In the genomic region with DNA sequence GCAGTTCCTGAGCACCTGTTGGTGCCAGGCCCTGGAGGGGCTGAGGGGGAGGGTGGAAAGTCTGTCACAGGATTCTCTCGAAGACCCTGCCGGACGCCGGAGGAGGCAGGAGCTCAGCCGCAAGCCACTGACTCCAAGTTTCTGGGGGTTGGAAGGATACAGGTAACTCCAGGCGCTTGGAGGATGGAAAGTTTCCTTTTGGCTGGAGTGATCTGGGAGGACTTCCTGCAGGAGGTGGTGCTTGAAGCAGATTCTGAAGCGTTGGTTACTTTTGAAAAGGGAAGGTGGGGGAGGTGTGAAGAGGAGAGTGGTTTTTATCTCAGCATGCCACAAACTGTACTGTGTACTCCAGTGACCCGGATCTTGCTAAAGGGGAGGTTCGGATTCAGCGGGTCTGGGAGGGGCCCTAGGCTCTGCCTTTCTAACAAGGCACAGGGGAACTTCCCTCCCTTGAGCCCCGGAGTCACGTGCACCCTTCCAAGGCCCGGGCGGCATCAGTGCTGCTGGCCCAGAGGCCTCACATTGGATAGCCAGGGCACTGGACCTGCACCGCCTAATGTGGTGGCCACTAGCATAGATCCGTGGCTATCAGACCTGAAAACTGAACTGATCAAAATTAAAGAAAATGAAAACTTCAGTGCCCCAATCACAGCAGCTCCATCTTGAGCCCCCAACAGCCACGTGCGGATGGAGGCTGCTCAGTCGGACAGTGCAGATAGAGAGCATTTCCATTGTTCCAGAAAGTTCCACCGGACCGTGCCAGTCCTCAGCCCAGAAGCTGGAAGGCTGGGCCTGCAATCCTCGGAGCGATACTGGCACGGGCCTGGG, we compare ENCODE assay signal across 1 cellular context.
TF ChIP-seq lines count a peak whose summit lies in the region.

No MANE protein-coding gene starts in this region.

TF ChIP-seq in K562, 482 proteins besides CTCF, POLR2A, EP300 and RAD21 (continued from another document and continues in another):
- TF ChIP-seq, protein P1, sequence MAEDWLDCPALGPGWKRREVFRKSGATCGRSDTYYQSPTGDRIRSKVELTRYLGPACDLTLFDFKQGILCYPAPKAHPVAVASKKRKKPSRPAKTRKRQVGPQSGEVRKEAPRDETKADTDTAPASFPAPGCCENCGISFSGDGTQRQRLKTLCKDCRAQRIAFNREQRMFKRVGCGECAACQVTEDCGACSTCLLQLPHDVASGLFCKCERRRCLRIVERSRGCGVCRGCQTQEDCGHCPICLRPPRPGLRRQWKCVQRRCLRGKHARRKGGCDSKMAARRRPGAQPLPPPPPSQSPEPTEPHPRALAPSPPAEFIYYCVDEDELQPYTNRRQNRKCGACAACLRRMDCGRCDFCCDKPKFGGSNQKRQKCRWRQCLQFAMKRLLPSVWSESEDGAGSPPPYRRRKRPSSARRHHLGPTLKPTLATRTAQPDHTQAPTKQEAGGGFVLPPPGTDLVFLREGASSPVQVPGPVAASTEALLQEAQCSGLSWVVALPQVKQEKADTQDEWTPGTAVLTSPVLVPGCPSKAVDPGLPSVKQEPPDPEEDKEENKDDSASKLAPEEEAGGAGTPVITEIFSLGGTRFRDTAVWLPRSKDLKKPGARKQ (CRISPR knock-in tag; IDR thresholded peaks at IDR 0.05), result no peak
- TF ChIP-seq ZFPM2 (CRISPR knock-in tag; IDR thresholded peaks at IDR 0.05) (no peak), RFX7 (CRISPR knock-in tag; IDR thresholded peaks at IDR 0.05) (no peak), BRCA1 (IDR thresholded peaks at IDR 0.05) (no peak), BRCA1 (CRISPR knock-in tag; IDR thresholded peaks at IDR 0.05) (no peak), PPARD (CRISPR knock-in tag; IDR thresholded peaks at IDR 0.05) (no peak), SP1 (CRISPR knock-in tag; IDR thresholded peaks at IDR 0.05) (peak; percentile 74), MAFG (tag; conservative IDR thresholded peaks at IDR 0.05) (no peak), JUN (IDR thresholded peaks at IDR 0.05; ENCODE audit: borderline replicate concordance, low read depth, low read length) (no peak), JUN (CRISPR knock-in tag; IDR thresholded peaks at IDR 0.05; ENCODE audit: borderline replicate concordance) (no peak), U2AF2 (optimal IDR thresholded peaks at IDR 0.05; ENCODE audit: low read depth, low read length) (no peak), MAFF (IDR thresholded peaks at IDR 0.05; ENCODE audit: low read length) (no peak), HOXB6 (CRISPR knock-in tag; IDR thresholded peaks at IDR 0.05; ENCODE audit: borderline replicate concordance) (no peak), DIDO1 (tag; IDR thresholded peaks at IDR 0.05; ENCODE audit: low read depth) (no peak), ZNF785 (CRISPR knock-in tag; IDR thresholded peaks at IDR 0.05) (peak; percentile 53; the same call in 1 of the 2 replicates), GABPA (tag; conservative IDR thresholded peaks at IDR 0.05; ENCODE audit: low read depth) (0 out of 2 replicates have a peak, but pooled peaks have one; percentile 39), KAT7 (CRISPR knock-in tag; IDR thresholded peaks at IDR 0.05; ENCODE audit: borderline replicate concordance) (peak; percentile 82), BRF1 (IDR thresholded peaks at IDR 0.05; ENCODE audit: borderline replicate concordance, extremely low read depth, insufficient read length) (no peak), SMAD3 (CRISPR knock-in tag; conservative IDR thresholded peaks at IDR 0.05) (peak; percentile 16; the same call in 1 of the 2 replicates), EZH2 (IDR thresholded peaks at IDR 0.05; ENCODE audit: borderline replicate concordance, low read depth, low read length) (no peak), RB1 (IDR thresholded peaks at IDR 0.05; ENCODE audit: low read depth) (no peak), ARID1B (IDR thresholded peaks at IDR 0.05) (no peak), POLR3A (IDR thresholded peaks at IDR 0.05; ENCODE audit: borderline replicate concordance, extremely low read depth, insufficient read depth, insufficient read length) (no peak)
- TF ChIP-seq, protein P2, sequence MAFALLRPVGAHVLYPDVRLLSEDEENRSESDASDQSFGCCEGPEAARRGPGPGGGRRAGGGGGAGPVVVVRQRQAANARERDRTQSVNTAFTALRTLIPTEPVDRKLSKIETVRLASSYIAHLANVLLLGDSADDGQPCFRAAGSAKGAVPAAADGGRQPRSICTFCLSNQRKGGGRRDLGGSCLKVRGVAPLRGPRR (CRISPR knock-in tag; IDR thresholded peaks at IDR 0.05), result peak; percentile 64; the same call in 1 of the 2 replicates
- TF ChIP-seq, protein P3, sequence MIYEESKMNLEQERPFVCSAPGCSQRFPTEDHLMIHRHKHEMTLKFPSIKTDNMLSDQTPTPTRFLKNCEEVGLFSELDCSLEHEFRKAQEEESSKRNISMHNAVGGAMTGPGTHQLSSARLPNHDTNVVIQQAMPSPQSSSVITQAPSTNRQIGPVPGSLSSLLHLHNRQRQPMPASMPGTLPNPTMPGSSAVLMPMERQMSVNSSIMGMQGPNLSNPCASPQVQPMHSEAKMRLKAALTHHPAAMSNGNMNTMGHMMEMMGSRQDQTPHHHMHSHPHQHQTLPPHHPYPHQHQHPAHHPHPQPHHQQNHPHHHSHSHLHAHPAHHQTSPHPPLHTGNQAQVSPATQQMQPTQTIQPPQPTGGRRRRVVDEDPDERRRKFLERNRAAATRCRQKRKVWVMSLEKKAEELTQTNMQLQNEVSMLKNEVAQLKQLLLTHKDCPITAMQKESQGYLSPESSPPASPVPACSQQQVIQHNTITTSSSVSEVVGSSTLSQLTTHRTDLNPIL (CRISPR knock-in tag; IDR thresholded peaks at IDR 0.05), result no peak
- TF ChIP-seq, protein P4, sequence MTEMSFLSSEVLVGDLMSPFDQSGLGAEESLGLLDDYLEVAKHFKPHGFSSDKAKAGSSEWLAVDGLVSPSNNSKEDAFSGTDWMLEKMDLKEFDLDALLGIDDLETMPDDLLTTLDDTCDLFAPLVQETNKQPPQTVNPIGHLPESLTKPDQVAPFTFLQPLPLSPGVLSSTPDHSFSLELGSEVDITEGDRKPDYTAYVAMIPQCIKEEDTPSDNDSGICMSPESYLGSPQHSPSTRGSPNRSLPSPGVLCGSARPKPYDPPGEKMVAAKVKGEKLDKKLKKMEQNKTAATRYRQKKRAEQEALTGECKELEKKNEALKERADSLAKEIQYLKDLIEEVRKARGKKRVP (CRISPR knock-in tag; IDR thresholded peaks at IDR 0.05), result 0 out of 2 replicates have a peak, but pooled peaks have one; percentile 14
- TF ChIP-seq, protein P5, sequence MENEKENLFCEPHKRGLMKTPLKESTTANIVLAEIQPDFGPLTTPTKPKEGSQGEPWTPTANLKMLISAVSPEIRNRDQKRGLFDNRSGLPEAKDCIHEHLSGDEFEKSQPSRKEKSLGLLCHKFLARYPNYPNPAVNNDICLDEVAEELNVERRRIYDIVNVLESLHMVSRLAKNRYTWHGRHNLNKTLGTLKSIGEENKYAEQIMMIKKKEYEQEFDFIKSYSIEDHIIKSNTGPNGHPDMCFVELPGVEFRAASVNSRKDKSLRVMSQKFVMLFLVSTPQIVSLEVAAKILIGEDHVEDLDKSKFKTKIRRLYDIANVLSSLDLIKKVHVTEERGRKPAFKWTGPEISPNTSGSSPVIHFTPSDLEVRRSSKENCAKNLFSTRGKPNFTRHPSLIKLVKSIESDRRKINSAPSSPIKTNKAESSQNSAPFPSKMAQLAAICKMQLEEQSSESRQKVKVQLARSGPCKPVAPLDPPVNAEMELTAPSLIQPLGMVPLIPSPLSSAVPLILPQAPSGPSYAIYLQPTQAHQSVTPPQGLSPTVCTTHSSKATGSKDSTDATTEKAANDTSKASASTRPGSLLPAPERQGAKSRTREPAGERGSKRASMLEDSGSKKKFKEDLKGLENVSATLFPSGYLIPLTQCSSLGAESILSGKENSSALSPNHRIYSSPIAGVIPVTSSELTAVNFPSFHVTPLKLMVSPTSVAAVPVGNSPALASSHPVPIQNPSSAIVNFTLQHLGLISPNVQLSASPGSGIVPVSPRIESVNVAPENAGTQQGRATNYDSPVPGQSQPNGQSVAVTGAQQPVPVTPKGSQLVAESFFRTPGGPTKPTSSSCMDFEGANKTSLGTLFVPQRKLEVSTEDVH (IDR thresholded peaks at IDR 0.05; ENCODE audit: low read depth, partially characterized antibody), result peak; percentile 55
- TF ChIP-seq, protein P6, sequence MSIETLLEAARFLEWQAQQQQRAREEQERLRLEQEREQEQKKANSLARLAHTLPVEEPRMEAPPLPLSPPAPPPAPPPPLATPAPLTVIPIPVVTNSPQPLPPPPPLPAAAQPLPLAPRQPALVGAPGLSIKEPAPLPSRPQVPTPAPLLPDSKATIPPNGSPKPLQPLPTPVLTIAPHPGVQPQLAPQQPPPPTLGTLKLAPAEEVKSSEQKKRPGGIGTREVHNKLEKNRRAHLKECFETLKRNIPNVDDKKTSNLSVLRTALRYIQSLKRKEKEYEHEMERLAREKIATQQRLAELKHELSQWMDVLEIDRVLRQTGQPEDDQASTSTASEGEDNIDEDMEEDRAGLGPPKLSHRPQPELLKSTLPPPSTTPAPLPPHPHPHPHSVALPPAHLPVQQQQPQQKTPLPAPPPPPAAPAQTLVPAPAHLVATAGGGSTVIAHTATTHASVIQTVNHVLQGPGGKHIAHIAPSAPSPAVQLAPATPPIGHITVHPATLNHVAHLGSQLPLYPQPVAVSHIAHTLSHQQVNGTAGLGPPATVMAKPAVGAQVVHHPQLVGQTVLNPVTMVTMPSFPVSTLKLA (conservative IDR thresholded peaks at IDR 0.05), result no peak
- TF ChIP-seq, protein P7, sequence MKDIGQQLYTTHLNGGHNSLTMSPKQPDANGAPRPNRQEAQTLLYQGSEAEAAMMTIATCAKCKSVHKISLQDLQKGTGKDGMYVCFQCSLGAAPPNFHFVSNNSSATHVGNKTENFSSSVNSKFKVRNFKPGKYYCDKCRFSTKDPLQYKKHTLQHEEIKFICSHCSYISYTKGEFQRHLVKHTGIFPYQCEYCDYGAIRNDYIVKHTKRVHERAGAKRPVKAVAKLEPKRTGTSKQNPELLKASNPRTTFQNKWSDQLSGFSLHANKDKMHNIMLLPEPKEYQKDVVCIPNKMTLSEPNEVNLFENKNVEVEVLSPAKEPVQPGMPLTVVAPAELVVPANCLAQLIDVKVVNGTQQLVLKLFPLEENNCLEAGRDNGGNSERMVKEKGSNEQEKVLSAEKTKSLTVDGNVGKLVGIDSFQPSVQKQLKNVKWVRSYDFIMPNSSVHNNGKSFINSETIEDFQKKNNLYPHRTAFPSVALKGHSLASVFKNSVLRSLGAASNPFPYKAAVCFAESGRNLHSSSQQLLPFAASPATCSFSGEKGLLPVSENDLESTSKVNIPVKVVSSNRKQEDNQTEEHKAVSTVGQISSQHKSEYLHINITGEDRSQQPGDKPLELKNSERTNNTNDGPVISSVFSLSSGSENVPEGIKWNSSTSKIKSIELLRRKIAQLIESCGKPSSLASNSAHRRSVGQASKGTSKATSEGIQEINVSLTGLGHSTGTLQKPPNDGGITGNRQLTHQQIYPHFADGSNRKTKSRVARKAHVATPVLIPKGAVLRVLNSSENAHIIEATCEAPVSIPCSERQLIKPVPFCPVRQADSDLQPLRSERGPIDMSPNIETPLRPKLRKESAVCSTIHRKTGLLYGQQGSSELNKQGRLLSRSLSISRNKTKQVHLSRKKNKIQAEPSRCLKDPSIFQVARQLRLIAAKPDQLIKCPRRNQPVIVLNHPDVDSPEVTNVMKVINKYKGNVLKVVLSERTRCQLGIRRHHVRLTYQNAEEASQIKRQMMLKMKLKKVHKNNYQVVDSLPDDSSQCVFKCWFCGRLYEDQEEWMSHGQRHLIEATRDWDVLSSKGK (CRISPR knock-in tag; IDR thresholded peaks at IDR 0.05), result no peak
- TF ChIP-seq, protein P8, sequence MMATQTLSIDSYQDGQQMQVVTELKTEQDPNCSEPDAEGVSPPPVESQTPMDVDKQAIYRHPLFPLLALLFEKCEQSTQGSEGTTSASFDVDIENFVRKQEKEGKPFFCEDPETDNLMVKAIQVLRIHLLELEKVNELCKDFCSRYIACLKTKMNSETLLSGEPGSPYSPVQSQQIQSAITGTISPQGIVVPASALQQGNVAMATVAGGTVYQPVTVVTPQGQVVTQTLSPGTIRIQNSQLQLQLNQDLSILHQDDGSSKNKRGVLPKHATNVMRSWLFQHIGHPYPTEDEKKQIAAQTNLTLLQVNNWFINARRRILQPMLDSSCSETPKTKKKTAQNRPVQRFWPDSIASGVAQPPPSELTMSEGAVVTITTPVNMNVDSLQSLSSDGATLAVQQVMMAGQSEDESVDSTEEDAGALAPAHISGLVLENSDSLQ (IDR thresholded peaks at IDR 0.05), result 0 out of 2 replicates have a peak, but pooled peaks have one; percentile 8
- TF ChIP-seq, protein P9, sequence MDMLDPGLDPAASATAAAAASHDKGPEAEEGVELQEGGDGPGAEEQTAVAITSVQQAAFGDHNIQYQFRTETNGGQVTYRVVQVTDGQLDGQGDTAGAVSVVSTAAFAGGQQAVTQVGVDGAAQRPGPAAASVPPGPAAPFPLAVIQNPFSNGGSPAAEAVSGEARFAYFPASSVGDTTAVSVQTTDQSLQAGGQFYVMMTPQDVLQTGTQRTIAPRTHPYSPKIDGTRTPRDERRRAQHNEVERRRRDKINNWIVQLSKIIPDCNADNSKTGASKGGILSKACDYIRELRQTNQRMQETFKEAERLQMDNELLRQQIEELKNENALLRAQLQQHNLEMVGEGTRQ (CRISPR knock-in tag; IDR thresholded peaks at IDR 0.05), result no peak
- TF ChIP-seq, protein P10, sequence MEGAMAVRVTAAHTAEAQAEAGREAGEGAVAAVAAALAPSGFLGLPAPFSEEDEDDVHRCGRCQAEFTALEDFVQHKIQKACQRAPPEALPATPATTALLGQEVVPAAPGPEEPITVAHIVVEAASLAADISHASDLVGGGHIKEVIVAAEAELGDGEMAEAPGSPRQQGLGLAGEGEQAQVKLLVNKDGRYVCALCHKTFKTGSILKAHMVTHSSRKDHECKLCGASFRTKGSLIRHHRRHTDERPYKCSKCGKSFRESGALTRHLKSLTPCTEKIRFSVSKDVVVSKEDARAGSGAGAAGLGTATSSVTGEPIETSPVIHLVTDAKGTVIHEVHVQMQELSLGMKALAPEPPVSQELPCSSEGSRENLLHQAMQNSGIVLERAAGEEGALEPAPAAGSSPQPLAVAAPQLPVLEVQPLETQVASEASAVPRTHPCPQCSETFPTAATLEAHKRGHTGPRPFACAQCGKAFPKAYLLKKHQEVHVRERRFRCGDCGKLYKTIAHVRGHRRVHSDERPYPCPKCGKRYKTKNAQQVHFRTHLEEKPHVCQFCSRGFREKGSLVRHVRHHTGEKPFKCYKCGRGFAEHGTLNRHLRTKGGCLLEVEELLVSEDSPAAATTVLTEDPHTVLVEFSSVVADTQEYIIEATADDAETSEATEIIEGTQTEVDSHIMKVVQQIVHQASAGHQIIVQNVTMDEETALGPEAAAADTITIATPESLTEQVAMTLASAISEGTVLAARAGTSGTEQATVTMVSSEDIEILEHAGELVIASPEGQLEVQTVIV (CRISPR knock-in tag; IDR thresholded peaks at IDR 0.05; ENCODE audit: borderline replicate concordance), result no peak
- TF ChIP-seq, protein P11, sequence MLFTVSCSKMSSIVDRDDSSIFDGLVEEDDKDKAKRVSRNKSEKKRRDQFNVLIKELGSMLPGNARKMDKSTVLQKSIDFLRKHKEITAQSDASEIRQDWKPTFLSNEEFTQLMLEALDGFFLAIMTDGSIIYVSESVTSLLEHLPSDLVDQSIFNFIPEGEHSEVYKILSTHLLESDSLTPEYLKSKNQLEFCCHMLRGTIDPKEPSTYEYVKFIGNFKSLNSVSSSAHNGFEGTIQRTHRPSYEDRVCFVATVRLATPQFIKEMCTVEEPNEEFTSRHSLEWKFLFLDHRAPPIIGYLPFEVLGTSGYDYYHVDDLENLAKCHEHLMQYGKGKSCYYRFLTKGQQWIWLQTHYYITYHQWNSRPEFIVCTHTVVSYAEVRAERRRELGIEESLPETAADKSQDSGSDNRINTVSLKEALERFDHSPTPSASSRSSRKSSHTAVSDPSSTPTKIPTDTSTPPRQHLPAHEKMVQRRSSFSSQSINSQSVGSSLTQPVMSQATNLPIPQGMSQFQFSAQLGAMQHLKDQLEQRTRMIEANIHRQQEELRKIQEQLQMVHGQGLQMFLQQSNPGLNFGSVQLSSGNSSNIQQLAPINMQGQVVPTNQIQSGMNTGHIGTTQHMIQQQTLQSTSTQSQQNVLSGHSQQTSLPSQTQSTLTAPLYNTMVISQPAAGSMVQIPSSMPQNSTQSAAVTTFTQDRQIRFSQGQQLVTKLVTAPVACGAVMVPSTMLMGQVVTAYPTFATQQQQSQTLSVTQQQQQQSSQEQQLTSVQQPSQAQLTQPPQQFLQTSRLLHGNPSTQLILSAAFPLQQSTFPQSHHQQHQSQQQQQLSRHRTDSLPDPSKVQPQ (CRISPR knock-in tag; IDR thresholded peaks at IDR 0.05; ENCODE audit: borderline replicate concordance), result no peak; the same call in 1 of the 2 replicates
